21 cellular contexts compared by ENCODE assay signal in genomic region chr5:40770764-40771163, GRCh38.
"Had no signal": no experiment of that assay in that cellular context is flagged by ENCODE, and none has a peak within 500 bp of the region (broad histone marks: within the 10 kb centered on the region; RNA-seq: fewer than 3 reads in every experiment).

No MANE protein-coding gene starts in this region.

- H3K4me2 ChIP-seq: SK-N-SH had no signal

- FAIRE-seq: HepG2 had no signal

- H3K9me3 ChIP-seq: MG63, SK-N-SH had no signal

- H3K4me3 ChIP-seq: MG63 had no signal

- H3K27ac ChIP-seq: RWPE1 had no signal

- H3K27me3 ChIP-seq: MG63 had no signal

- H3K9ac ChIP-seq: SK-N-SH had no signal

- DNase-seq: IMR-90, Karpas-422, KG1, MG63, NCI-H1092, NCI-H1105 treated with DMSO at 0.1 percent for 48 hours, NCI-H1417 treated with DMSO at 0.1 percent for 48 hours, NCI-H146, NCI-H1694 treated with DMSO at 0.1 percent for 48 hours, NCI-H1930, NCI-H2081, NCI-H2107, NCI-H2227 treated with DMSO at 0.1 percent for 48 hours, NCI-H524, NCI-H526 treated with DMSO at 0.1 percent for 48 hours, NCI-H748 treated with DMSO at 0.1 percent for 48 hours, SHP77, SK-N-SH, SW 1271 had no signal
